15 cellular contexts compared by ENCODE assay signal in genomic region chr5:9932770-9933169, GRCh38.
A peak's percentile ranks its signal among the peaks of the same experiment; 100 is the strongest.
DNase-seq lines count a peak whose midpoint lies in the region; ATAC-seq, FAIRE-seq and TF ChIP-seq lines count a peak whose summit lies in the region.
"Had no signal": no experiment of that assay in that cellular context is flagged by ENCODE, and none has a peak within 500 bp of the region (broad histone marks: within the 10 kb centered on the region; RNA-seq: fewer than 3 reads in every experiment).

No MANE protein-coding gene starts in this region.

- H3K36me3 ChIP-seq in BE2C (no peaks in the 10 kb centered on the region), astrocyte (ENCODE audit: insufficient read depth, low read length) (no peaks in the 10 kb centered on the region), heart right ventricle (no peaks in the 10 kb centered on the region)
- H3K36me3 ChIP-seq: pancreas had no signal

- no peak for TF ChIP-seq CTCF in BE2C (IDR thresholded peaks at IDR 0.05; ENCODE audit: low read depth, low read length)
- no peak for TF ChIP-seq CTCF in astrocyte (IDR thresholded peaks at IDR 0.05; ENCODE audit: insufficient read depth, low read depth, low read length)
- no peak for TF ChIP-seq CTCF in heart right ventricle (IDR thresholded peaks at IDR 0.05)

- H3K9ac ChIP-seq in astrocyte (ENCODE audit: low read length), result no peak overlapping the region

- H3K27ac ChIP-seq in astrocyte (ENCODE audit: low read depth, low read length) (no peak overlapping the region), heart right ventricle (no peak overlapping the region)
- H3K27ac ChIP-seq: pancreas had no signal

- H3K27ac Mint-ChIP-seq in astrocyte (ENCODE audit: unreplicated experiment) (no peak overlapping the region), immature natural killer cell (no peak overlapping the region)
- H3K27ac Mint-ChIP-seq: activated naive CD8-positive, alpha-beta T cell; CD8-positive, alpha-beta memory T cell; stimulated activated memory B cell treated with anti-CD40 and anti-IgM and Interleukin-4, amounts not matched to agents 10 μg/mL and 1 μg/mL and 100 μg/mL, for 72 hours had no signal

- no peaks in the 10 kb centered on the region for H3K79me2 ChIP-seq in astrocyte (ENCODE audit: insufficient read depth, low read length)

- no peaks in the 10 kb centered on the region for H4K20me1 ChIP-seq in astrocyte (ENCODE audit: insufficient read depth, low read length)

- intact Hi-C loops in heart right ventricle (cut with DNase I), result no loop called here

- H3K4me2 ChIP-seq in astrocyte (ENCODE audit: low read length), result no peak overlapping the region

- H2AFZ ChIP-seq in astrocyte (ENCODE audit: low read depth, low read length), result no peak overlapping the region

- DNase-seq in BE2C (peak; percentile 61), HTR-8/SVneo (ENCODE audit: insufficient read length, low spot score) (peak; percentile 42), astrocyte (ENCODE audit: low read depth) (peak; percentile 64), islet precursor cell (peak; percentile 87), immature natural killer cell (no peak), HCEC 1CT (no peak), NCI-H526 treated with DMSO at 0.1 percent for 48 hours (lab: John Stamatoyannopoulos, UW) (no peak), heart right ventricle (no peak)
- DNase-seq: CD8-positive, alpha-beta memory T cell; NCI-H446 treated with DMSO at 0.1 percent for 48 hours; pancreas; stimulated activated CD4-positive, alpha-beta T cell treated with anti-CD3 and anti-CD28 coated beads, Interleukin-2, amount 100 ng/mL, for 24 hours had no signal

- H3K4me1 ChIP-seq in BE2C, result no peaks in the 10 kb centered on the region
- H3K4me1 ChIP-seq in astrocyte (ENCODE audit: insufficient read depth, low read length), result peaks cover 7% of the 10 kb centered on the region
- H3K4me1 ChIP-seq in heart right ventricle, result no peaks in the 10 kb centered on the region
- H3K4me1 ChIP-seq: pancreas had no signal

- H3K9me3 Mint-ChIP-seq in astrocyte (ENCODE audit: unreplicated experiment) (peaks cover 4% of the 10 kb centered on the region), immature natural killer cell (peaks cover 3 to 20% (median 12%) of the 10 kb centered on the region in 6 donors)

- H3K36me3 Mint-ChIP-seq in astrocyte (ENCODE audit: low read depth, unreplicated experiment) (no peaks in the 10 kb centered on the region), immature natural killer cell (no peaks in the 10 kb centered on the region)
- H3K36me3 Mint-ChIP-seq: activated naive CD8-positive, alpha-beta T cell; CD8-positive, alpha-beta memory T cell; stimulated activated memory B cell treated with anti-CD40 and anti-IgM and Interleukin-4, amounts not matched to agents 10 μg/mL and 1 μg/mL and 100 μg/mL, for 72 hours had no signal

- H3K27me3 ChIP-seq in BE2C (no peaks in the 10 kb centered on the region), astrocyte (ENCODE audit: insufficient read depth, low read length) (no peaks in the 10 kb centered on the region), heart right ventricle (no peaks in the 10 kb centered on the region)
- H3K27me3 ChIP-seq: pancreas had no signal

- ATAC-seq in heart right ventricle, result no peak
- ATAC-seq: pancreas; stimulated activated memory B cell treated with anti-CD40 and anti-IgM and Interleukin-4, amounts not matched to agents 10 μg/mL and 1 μg/mL and 100 μg/mL, for 72 hours had no signal

- H3K9me3 ChIP-seq in BE2C, result no peaks in the 10 kb centered on the region
- peaks cover 5% of the 10 kb centered on the region for H3K9me3 ChIP-seq in astrocyte (ENCODE audit: insufficient read depth, low read depth, low read length)
- peaks cover 0 to 30% (median 0%) of the 10 kb centered on the region in 11 donors for H3K9me3 ChIP-seq in heart right ventricle
- H3K9me3 ChIP-seq: pancreas had no signal

- H3K4me1 Mint-ChIP-seq in astrocyte (ENCODE audit: low read depth, unreplicated experiment) (peaks cover 12% of the 10 kb centered on the region), immature natural killer cell (no peaks in the 10 kb centered on the region)
- H3K4me1 Mint-ChIP-seq: CD8-positive, alpha-beta memory T cell; stimulated activated memory B cell treated with anti-CD40 and anti-IgM and Interleukin-4, amounts not matched to agents 10 μg/mL and 1 μg/mL and 100 μg/mL, for 72 hours had no signal

- FAIRE-seq in HTR-8/SVneo (lab: Jason Lieb, UNC) (peak; percentile 71), astrocyte (lab: Jason Lieb, UNC) (no peak)

- no peaks in the 10 kb centered on the region for H3K27me3 Mint-ChIP-seq in astrocyte (ENCODE audit: low read depth, unreplicated experiment)
- H3K27me3 Mint-ChIP-seq in immature natural killer cell (ENCODE audit: low read depth in 3 of 3), result peaks cover 0 to 2% (median 2%) of the 10 kb centered on the region in 3 donors
- H3K27me3 Mint-ChIP-seq: activated naive CD8-positive, alpha-beta T cell; CD8-positive, alpha-beta memory T cell; stimulated activated memory B cell treated with anti-CD40 and anti-IgM and Interleukin-4, amounts not matched to agents 10 μg/mL and 1 μg/mL and 100 μg/mL, for 72 hours had no signal

- H3K4me3 ChIP-seq in BE2C (ENCODE audit: low read depth, low read length) (no peak overlapping the region), astrocyte (ENCODE audit: insufficient read depth, low read depth, low read length) (no peak overlapping the region), heart right ventricle (no peak overlapping the region)
- H3K4me3 ChIP-seq: lung, pancreas had no signal

- H3K4me3 Mint-ChIP-seq in astrocyte (ENCODE audit: unreplicated experiment) (no peak overlapping the region), immature natural killer cell (no peak overlapping the region)
- H3K4me3 Mint-ChIP-seq: activated naive CD8-positive, alpha-beta T cell; CD8-positive, alpha-beta memory T cell; stimulated activated memory B cell treated with anti-CD40 and anti-IgM and Interleukin-4, amounts not matched to agents 10 μg/mL and 1 μg/mL and 100 μg/mL, for 72 hours had no signal

Comparison
In these comparisons a context has a peak if more than half of its experiments do, and no peak if none do; other contexts are left out.
1. DNase-seq: peak in BE2C (single experiment), HTR-8/SVneo (single experiment), astrocyte (single experiment) and islet precursor cell (single experiment); none in immature natural killer cell (0 of 3), HCEC 1CT (single experiment), NCI-H526 treated with DMSO at 0.1 percent for 48 hours (single experiment) and heart right ventricle (0 of 2).